ENCODE assay signal across 8 cellular contexts in genomic region chr10:70493660-70494234, GRCh38. TPM values are rescaled to one million over a fixed set of nuclear protein-coding genes. Genes with fewer than 3 reads are reported as not detected.
A peak's percentile ranks its signal among the peaks of the same experiment; 100 is the strongest.
DNase-seq lines count a peak whose midpoint lies in the region; ATAC-seq, FAIRE-seq and TF ChIP-seq lines count a peak whose summit lies in the region.

No MANE protein-coding gene starts in this region.

- ATAC-seq in GM18870 (IDR thresholded peaks at IDR 0.05; ENCODE audit: unreplicated experiment) (peak; percentile 47), HG02642 (IDR thresholded peaks at IDR 0.05; ENCODE audit: poor library complexity, unreplicated experiment) (peak; percentile 76)

- no peaks in the 10 kb centered on the region for H3K9me3 ChIP-seq in kidney (ENCODE audit: control insufficient read depth in 1 of 2, low read length in 2 of 2)
- H3K9me3 ChIP-seq in CD4-positive, alpha-beta memory T cell (ENCODE audit: control insufficient read depth in 1 of 2, low read length in 2 of 2), result no peaks in the 10 kb centered on the region

- H3K27ac Mint-ChIP-seq in CD4-positive, alpha-beta memory T cell, result peak overlapping the region in 1 of 7 donors; percentile 25

- POLR2A ChIA-PET in CD4-positive, alpha-beta memory T cell (lab: Charles Lee; ENCODE audit: partially characterized antibody), result interaction anchor here (0.8 kb wide), 1 partner anchor 16 kb away, joined by 3 read pairs; no protein-coding TSS in a partner anchor

- intact Hi-C loops in kidney (cut with DNase I), result no loop called here
- intact Hi-C loops in CD4-positive, alpha-beta memory T cell (cut with micrococcal nuclease), result no loop called here

- no peaks in the 10 kb centered on the region for H3K36me3 ChIP-seq in kidney (ENCODE audit: control insufficient read depth in 1 of 2, insufficient read depth in 2 of 2, low read length in 2 of 2)
- no peaks in the 10 kb centered on the region for H3K36me3 ChIP-seq in CD4-positive, alpha-beta memory T cell (ENCODE audit: insufficient read depth, low read length)

- no peak overlapping the region for H3K9ac ChIP-seq in kidney (ENCODE audit: low read length in 2 of 2)

- no peak for FAIRE-seq in kidney (lab: Jason Lieb, UNC)

- H3K27me3 Mint-ChIP-seq in CD4-positive, alpha-beta memory T cell, result peaks cover 4 to 9% of the 10 kb centered on the region in 2 donors

- peaks cover 7 to 21% (median 12%) of the 10 kb centered on the region in 4 donors for H3K4me1 Mint-ChIP-seq in CD4-positive, alpha-beta memory T cell

- TF ChIP-seq CTCF in kidney (IDR thresholded peaks at IDR 0.05; ENCODE audit: borderline replicate concordance, extremely low read depth, insufficient read depth), result no peak

- H3K36me3 Mint-ChIP-seq in CD4-positive, alpha-beta memory T cell, result no peaks in the 10 kb centered on the region

- no peaks in the 10 kb centered on the region for H3K9me3 Mint-ChIP-seq in CD4-positive, alpha-beta memory T cell

- H3K4me3 ChIP-seq in kidney (ENCODE audit: low read length in 2 of 2), result no peak overlapping the region
- H3K4me3 ChIP-seq in CD4-positive, alpha-beta memory T cell (ENCODE audit: low read length in 2 of 2), result no peak overlapping the region

- peak; percentile 40 for DNase-seq in NCI-H526 treated with DMSO at 0.1 percent for 48 hours (lab: John Stamatoyannopoulos, UW)
- DNase-seq in kidney, result peak; percentile 22
- DNase-seq in glomerular visceral epithelial cell (ENCODE audit: extremely low spot score), result no peak
- DNase-seq in D341Med (ENCODE audit: low spot score), result no peak
- no peak for DNase-seq in hypothalamus (lab: John Stamatoyannopoulos, UW)
- no peak for DNase-seq in CD4-positive, alpha-beta memory T cell

- H3K4me3 Mint-ChIP-seq in CD4-positive, alpha-beta memory T cell, result no peak overlapping the region

- CTCF ChIA-PET in CD4-positive, alpha-beta memory T cell (lab: Charles Lee; ENCODE audit: partially characterized antibody), result interaction anchor here (1.6 to 2.2 kb wide), 2 partner anchors 17 to 33 kb away, joined by 3 to 7 read pairs; no protein-coding TSS in a partner anchor

- no peak overlapping the region for H3K27ac ChIP-seq in kidney (ENCODE audit: low read depth in 2 of 2, low read length in 2 of 2)
- no peak overlapping the region for H3K27ac ChIP-seq in CD4-positive, alpha-beta memory T cell (ENCODE audit: low read depth, low read length)

- H3K4me1 ChIP-seq in kidney (ENCODE audit: control insufficient read depth in 1 of 2, insufficient read depth in 1 of 2, low read depth in 1 of 2, low read length in 2 of 2), result peaks cover 0 to 15% of the 10 kb centered on the region in 2 donors
- peaks cover 6% of the 10 kb centered on the region for H3K4me1 ChIP-seq in CD4-positive, alpha-beta memory T cell (ENCODE audit: insufficient read depth, low read length)

- no peaks in the 10 kb centered on the region for H3K27me3 ChIP-seq in CD4-positive, alpha-beta memory T cell (ENCODE audit: insufficient read depth, low read length)

RNA-seq across cellular contexts. Expression of gene PALD1, which starts 15.2 kb away (rescaled TPM):
- total RNA-seq in kidney, result 14.4 TPM
- 3.0 TPM for polyA plus RNA-seq in kidney (ENCODE audit: insufficient read depth, low read depth, low replicate concordance)
- not detected for total RNA-seq in CD4-positive, alpha-beta memory T cell
- polyA plus RNA-seq in CD4-positive, alpha-beta memory T cell, result not detected

RNA-seq across cellular contexts. Expression of gene NODAL, which starts 52.3 kb away (rescaled TPM):
- total RNA-seq in kidney, result not detected
- polyA plus RNA-seq in kidney (ENCODE audit: insufficient read depth, low read depth, low replicate concordance), result not detected
- not detected for total RNA-seq in CD4-positive, alpha-beta memory T cell
- polyA plus RNA-seq in CD4-positive, alpha-beta memory T cell, result under 1 TPM in 1 of 2 donors, not detected in 1; 0.19 TPM

Comparison
In these comparisons a context has a peak if more than half of its experiments do, and no peak if none do; other contexts are left out.
1. DNase-seq: peak in NCI-H526 treated with DMSO at 0.1 percent for 48 hours (single experiment) and kidney (single experiment); none in glomerular visceral epithelial cell (single experiment), D341Med (single experiment), hypothalamus (0 of 51) and CD4-positive, alpha-beta memory T cell (0 of 5).
2. RNA of gene PALD1, which starts 15.2 kb away (total RNA-seq): 14.4 TPM in kidney (single experiment); not detected in CD4-positive, alpha-beta memory T cell; every median in the first group is over 10 times any median in the second.